ENCODE assay signal across 11 cellular contexts in the genomic region with DNA sequence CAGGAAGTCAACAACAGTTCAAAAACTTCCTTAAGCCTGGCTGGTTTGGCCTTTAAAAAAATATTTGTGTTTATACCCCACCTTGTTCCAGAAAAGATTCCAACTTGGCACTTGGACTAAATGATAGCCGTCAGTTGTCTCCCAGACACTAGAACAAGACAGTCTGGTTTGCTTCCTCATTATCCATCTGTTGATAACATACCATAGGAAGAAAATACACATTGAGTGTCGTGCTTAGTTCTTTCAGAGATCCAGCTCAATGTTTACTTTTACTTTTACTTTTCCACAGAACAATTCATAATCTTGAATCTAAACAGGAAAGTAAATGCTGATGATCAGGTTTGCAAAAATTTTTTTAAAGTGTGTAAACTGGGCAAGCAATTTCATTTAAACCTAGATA. TPM values are rescaled to one million over a fixed set of nuclear protein-coding genes. Genes with fewer than 3 reads are reported as not detected.
DNase-seq lines count a peak whose midpoint lies in the region; ATAC-seq and TF ChIP-seq lines count a peak whose summit lies in the region.
"Had no signal": no experiment of that assay in that cellular context is flagged by ENCODE, and none has a peak within 500 bp of the region (broad histone marks: within the 10 kb centered on the region; RNA-seq: fewer than 3 reads in every experiment).

No MANE protein-coding gene starts in this region.

- no peak overlapping the region for H3K4me3 ChIP-seq in GM23338
- H3K4me3 ChIP-seq: sigmoid colon had no signal

- no peaks in the 10 kb centered on the region for H3K36me3 ChIP-seq in GM23338 (ENCODE audit: insufficient read depth)
- H3K36me3 ChIP-seq: sigmoid colon had no signal

- no peaks in the 10 kb centered on the region for H3K27me3 Mint-ChIP-seq in central memory CD8-positive, alpha-beta T cell
- H3K27me3 Mint-ChIP-seq in osteocyte (ENCODE audit: unreplicated experiment) (no peaks in the 10 kb centered on the region), GM23338 (ENCODE audit: insufficient read depth, low read depth, poor library complexity) (peaks cover 8% of the 10 kb centered on the region)

- H3K4me1 ChIP-seq in GM23338 (ENCODE audit: insufficient read depth) = peaks cover 10% of the 10 kb centered on the region

- H3K27ac ChIP-seq in GM23338 (ENCODE audit: low read depth) = no peak overlapping the region

- TF ChIP-seq CTCF in osteocyte (IDR thresholded peaks at IDR 0.05) = no peak
- TF ChIP-seq CTCF in GM23338 (conservative IDR thresholded peaks at IDR 0.05; ENCODE audit: low read depth in 2 of 2) = no peak

- peaks cover 20% of the 10 kb centered on the region for H3K36me3 Mint-ChIP-seq in central memory CD8-positive, alpha-beta T cell (ENCODE audit: insufficient read depth)
- H3K36me3 Mint-ChIP-seq in osteocyte (ENCODE audit: unreplicated experiment) (no peaks in the 10 kb centered on the region), GM23338 (ENCODE audit: low read depth) (no peaks in the 10 kb centered on the region; the same call in 1 of the 3 replicates)

- peaks cover 33% of the 10 kb centered on the region for H3K4me1 Mint-ChIP-seq in central memory CD8-positive, alpha-beta T cell
- H3K4me1 Mint-ChIP-seq in osteocyte (ENCODE audit: unreplicated experiment) (peaks cover 33% of the 10 kb centered on the region), GM23338 (peaks cover 18% of the 10 kb centered on the region)

- no peaks in the 10 kb centered on the region for H4K20me1 ChIP-seq in GM23338 (replicated peaks; ENCODE audit: insufficient read depth)

- no peaks in the 10 kb centered on the region for H3K9me3 Mint-ChIP-seq in central memory CD8-positive, alpha-beta T cell
- no peaks in the 10 kb centered on the region for H3K9me3 Mint-ChIP-seq in osteocyte (ENCODE audit: unreplicated experiment)
- H3K9me3 Mint-ChIP-seq in GM23338 = no peaks in the 10 kb centered on the region; the same call in 2 of the 3 replicates

- no peak overlapping the region for H3K4me2 ChIP-seq in GM23338

- peaks cover 19% of the 10 kb centered on the region for H3K79me2 ChIP-seq in GM23338 (replicated peaks; ENCODE audit: insufficient read depth)

- H3F3A ChIP-seq in GM23338 (replicated peaks; ENCODE audit: low read depth) = peaks cover 5% of the 10 kb centered on the region; the same call in 1 of the 2 replicates

- peak; percentile 64 for DNase-seq in NCI-H510A treated with DMSO at 0.1 percent for 48 hours (lab: John Stamatoyannopoulos, UW)
- DNase-seq in NCI-H510A (lab: John Stamatoyannopoulos, UW) = no peak
- peak; percentile 57 for DNase-seq in NCI-H69 (lab: John Stamatoyannopoulos, UW)
- no peak for DNase-seq in central memory CD8-positive, alpha-beta T cell (ENCODE audit: low spot score in 2 of 2)
- no peak for DNase-seq in osteocyte (ENCODE audit: extremely low spot score, unreplicated experiment)
- DNase-seq in GM23338 (ENCODE audit: low spot score) = no peak
- DNase-seq in stimulated activated CD4-positive, alpha-beta T cell treated with anti-CD3 and anti-CD28 coated beads, Interleukin-1b, Interleukin-23, amount 100 ng/mL, for 48 hours = no peak
- DNase-seq: amniotic stem cell, NCI-H526, sigmoid colon had no signal

- H3K27me3 ChIP-seq in GM23338 (ENCODE audit: insufficient read depth) = no peaks in the 10 kb centered on the region
- H3K27me3 ChIP-seq: sigmoid colon had no signal

- ATAC-seq in central memory CD8-positive, alpha-beta T cell (replicated peaks; ENCODE audit: extremely low read depth, poor library complexity, severe bottlenecking) = no peak
- ATAC-seq in GM23338 = no peak
- no peak for ATAC-seq in GM19455 (IDR thresholded peaks at IDR 0.05; ENCODE audit: unreplicated experiment)

- no peak overlapping the region for H3K4me3 Mint-ChIP-seq in central memory CD8-positive, alpha-beta T cell
- H3K4me3 Mint-ChIP-seq in osteocyte (ENCODE audit: unreplicated experiment) = no peak overlapping the region
- no peak overlapping the region for H3K4me3 Mint-ChIP-seq in GM23338

- H2AFZ ChIP-seq in GM23338 = no peak overlapping the region

- no peaks in the 10 kb centered on the region for H3K9me2 ChIP-seq in GM23338 (ENCODE audit: insufficient read depth)

- H3K27ac Mint-ChIP-seq in central memory CD8-positive, alpha-beta T cell (ENCODE audit: low read depth) = peak overlapping the region; percentile 59
- peak overlapping the region; percentile 69 for H3K27ac Mint-ChIP-seq in osteocyte (ENCODE audit: unreplicated experiment)
- no peak overlapping the region for H3K27ac Mint-ChIP-seq in GM23338

TF ChIP-seq in GM23338, 12 proteins besides CTCF, POLR2A, EP300 and RAD21:
- TF ChIP-seq ZNF114 (CRISPR knock-in tag; IDR thresholded peaks at IDR 0.05) (no peak), CREB1 (CRISPR knock-in tag; IDR thresholded peaks at IDR 0.05; ENCODE audit: low read depth) (no peak)

RNA-seq across cellular contexts. Expression of a gene that starts 2.4 kb away (rescaled TPM):
- 17.2 and 17.3 TPM in 2 replicates for total RNA-seq in osteocyte
- total RNA-seq in GM23338 (2014; rRNA removed; shearing (Covaris generic)) = 17.0 and 20.7 TPM in 2 replicates
- polyA plus RNA-seq in GM23338 (2016; fragmentation: Nextera tagmentation; extraction: Ambion mirVana) = 6.1 and 6.6 TPM in 2 replicates

Comparison
In these comparisons a context has a peak if more than half of its experiments do, and no peak if none do; other contexts are left out.
1. DNase-seq: peak in NCI-H510A treated with DMSO at 0.1 percent for 48 hours (single experiment) and NCI-H69 (single experiment); none in NCI-H510A (single experiment), central memory CD8-positive, alpha-beta T cell (0 of 2), osteocyte (single experiment), GM23338 (single experiment) and stimulated activated CD4-positive, alpha-beta T cell treated with anti-CD3 and anti-CD28 coated beads, Interleukin-1b, Interleukin-23, amount 100 ng/mL, for 48 hours (single experiment).